14 cellular contexts compared by ENCODE assay signal in the genomic region with DNA sequence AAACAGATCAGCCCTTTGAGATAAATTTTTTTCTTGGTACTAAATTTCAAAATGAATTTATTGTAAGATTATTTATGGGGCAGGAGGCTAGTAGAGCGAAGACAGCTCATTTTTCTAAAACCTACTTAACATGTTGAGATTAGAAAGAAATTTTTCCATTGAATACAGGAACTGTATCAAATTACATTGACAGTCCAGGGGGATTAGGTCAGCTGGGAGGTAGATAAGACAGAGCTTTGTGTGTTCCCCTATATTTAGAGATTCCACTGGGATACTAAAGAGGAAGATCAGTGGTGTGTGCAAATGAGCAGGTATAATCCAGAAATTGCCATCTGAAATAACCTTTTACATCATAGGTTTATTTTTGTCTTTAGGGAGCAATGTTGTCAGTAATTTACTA.
"Had no signal": no experiment of that assay in that cellular context is flagged by ENCODE, and none has a peak within 500 bp of the region (broad histone marks: within the 10 kb centered on the region; RNA-seq: fewer than 3 reads in every experiment).

No MANE protein-coding gene starts in this region.

- H2AFZ ChIP-seq: hepatocyte had no signal

- ATAC-seq: activated CD8-positive, alpha-beta T cell treated with anti-CD3 and anti-CD28 coated beads, Interleukin-2, amount 10 ng/mL, durations not matched to agents 7 days and 5 days; upper lobe of right lung had no signal

- H3K4me3 Mint-ChIP-seq: activated CD8-positive, alpha-beta T cell treated with anti-CD3 and anti-CD28 coated beads, Interleukin-2, amount 10 ng/mL, durations not matched to agents 7 days and 5 days; endodermal cell; mesothelial cell of epicardium; neural crest cell had no signal

- H3K4me1 ChIP-seq: sigmoid colon, upper lobe of right lung had no signal

- H3K36me3 ChIP-seq: ascending aorta, sigmoid colon, suprapubic skin, upper lobe of right lung had no signal

- H3K27ac Mint-ChIP-seq: activated CD8-positive, alpha-beta T cell treated with anti-CD3 and anti-CD28 coated beads, Interleukin-2, amount 10 ng/mL, durations not matched to agents 7 days and 5 days; endodermal cell; mesothelial cell of epicardium had no signal

- DNase-seq: activated CD4-positive, alpha-beta T cell treated with anti-CD3 and anti-CD28 coated beads for 4 hours; activated CD8-positive, alpha-beta memory T cell treated with anti-CD3 and anti-CD28 coated beads, Interleukin-2, amount 50 U/mL, for 48 hours; activated CD8-positive, alpha-beta T cell treated with anti-CD3 and anti-CD28 coated beads, Interleukin-2, amount 10 ng/mL, durations not matched to agents 7 days and 5 days; activated naive CD4-positive, alpha-beta T cell; endodermal cell; sigmoid colon; stimulated activated CD4-positive, alpha-beta T cell treated with anti-CD3 and anti-CD28 coated beads, Interleukin-2, amount 100 ng/mL, for 48 hours; stimulated activated naive CD4-positive, alpha-beta T cell treated with Interleukin-2 at 50 U/mL for 16 hours; upper lobe of right lung had no signal

- H3K27me3 ChIP-seq: ascending aorta, hepatocyte, sigmoid colon, suprapubic skin, upper lobe of right lung had no signal

- H3K27ac ChIP-seq: ascending aorta, hepatocyte, sigmoid colon, upper lobe of right lung had no signal

- H3K9me3 ChIP-seq: sigmoid colon, suprapubic skin, upper lobe of right lung had no signal

- H3K4me3 ChIP-seq: ascending aorta, hepatocyte, sigmoid colon, suprapubic skin, upper lobe of right lung had no signal

- H3K4me2 ChIP-seq: hepatocyte had no signal

- H3K9me3 Mint-ChIP-seq: endodermal cell had no signal
